ENCODE assay signal across 1 cellular context in genomic region chr20:34512266-34512954, GRCh38.
A peak's percentile ranks its signal among the peaks of the same experiment; 100 is the strongest.
TF ChIP-seq lines count a peak whose summit lies in the region.

No MANE protein-coding gene starts in this region.

TF ChIP-seq in HepG2, 621 proteins besides CTCF, POLR2A, EP300 and RAD21 (continued from another document and continues in another):
- TF ChIP-seq AHDC1 (CRISPR knock-in tag; IDR thresholded peaks at IDR 0.05; ENCODE audit: borderline replicate concordance): peak; percentile 70; the same call in 1 of the 2 replicates
- TF ChIP-seq MLXIP (CRISPR knock-in tag; IDR thresholded peaks at IDR 0.05; ENCODE audit: borderline replicate concordance): no peak
- TF ChIP-seq CCDC6 (CRISPR knock-in tag; IDR thresholded peaks at IDR 0.05): peak; percentile 62
- peak; percentile 67 for TF ChIP-seq MED1 (CRISPR knock-in tag; IDR thresholded peaks at IDR 0.05)
- no peak for TF ChIP-seq RXRA (CRISPR knock-in tag; IDR thresholded peaks at IDR 0.05)
- peak; percentile 35 for TF ChIP-seq GATAD2A (CRISPR knock-in tag; IDR thresholded peaks at IDR 0.05)
- peak; percentile 61; the same call in 1 of the 2 replicates for TF ChIP-seq POGZ (CRISPR knock-in tag; IDR thresholded peaks at IDR 0.05)
- 0 out of 2 replicates have a peak, but pooled peaks have one; percentile 22 for TF ChIP-seq CHD4 (IDR thresholded peaks at IDR 0.05; ENCODE audit: borderline replicate concordance, low read length)
- no peak for TF ChIP-seq REST (IDR thresholded peaks at IDR 0.05; ENCODE audit: borderline replicate concordance in 1 of 2, low read depth in 1 of 2, low read length in 2 of 2)
- no peak for TF ChIP-seq ZNF646 (CRISPR knock-in tag; IDR thresholded peaks at IDR 0.05)
- TF ChIP-seq ZNF552 (CRISPR knock-in tag; IDR thresholded peaks at IDR 0.05; ENCODE audit: borderline replicate concordance): no peak
- no peak; the same call in 1 of the 2 replicates for TF ChIP-seq LRRFIP1 (CRISPR knock-in tag; conservative IDR thresholded peaks at IDR 0.05)
- TF ChIP-seq KAT8 (CRISPR knock-in tag; IDR thresholded peaks at IDR 0.05): peak; percentile 61; the same call in 1 of the 2 replicates
- no peak for TF ChIP-seq NAIF1 (CRISPR knock-in tag; IDR thresholded peaks at IDR 0.05; ENCODE audit: borderline replicate concordance)
- TF ChIP-seq SOX6 (IDR thresholded peaks at IDR 0.05): no peak
- TF ChIP-seq SOX6 (CRISPR knock-in tag; IDR thresholded peaks at IDR 0.05): peak; percentile 74
- 0 out of 2 replicates have a peak, but pooled peaks have one; percentile 49 for TF ChIP-seq ZMAT3 (CRISPR knock-in tag; conservative IDR thresholded peaks at IDR 0.05)
- TF ChIP-seq ZNF687 (CRISPR knock-in tag; IDR thresholded peaks at IDR 0.05): no peak
- TF ChIP-seq ZSCAN31 (CRISPR knock-in tag; IDR thresholded peaks at IDR 0.05; ENCODE audit: low read depth): peak; percentile 58; the same call in 1 of the 2 replicates
- peak; percentile 37; the same call in 1 of the 2 replicates for TF ChIP-seq ZNF614 (CRISPR knock-in tag; IDR thresholded peaks at IDR 0.05; ENCODE audit: borderline replicate concordance)
- no peak for TF ChIP-seq ATF3 (CRISPR knock-in tag; IDR thresholded peaks at IDR 0.05)
- no peak for TF ChIP-seq ZNF253 (CRISPR knock-in tag; IDR thresholded peaks at IDR 0.05; ENCODE audit: borderline replicate concordance)
- TF ChIP-seq ZSCAN12 (CRISPR knock-in tag; IDR thresholded peaks at IDR 0.05): no peak
